In genomic region chr5:71455427-71456361, GRCh38 we compare ENCODE assay signal across 8 cellular contexts.
A peak's percentile ranks its signal among the peaks of the same experiment; 100 is the strongest.
DNase-seq lines count a peak whose midpoint lies in the region; ATAC-seq and TF ChIP-seq lines count a peak whose summit lies in the region.

TSS of gene BDP1 (plus strand) at chr5:71455651. CDS start at chr5:71455878, 227 bp downstream.

- H3K4me2 ChIP-seq in MM.1S (ENCODE audit: low read depth, low read length): peak within 1 kb of the TSS; percentile 95

- peaks cover 6% of the 10 kb centered on the region; the same call in 1 of the 2 replicates for H3K4me1 ChIP-seq in MM.1S (ENCODE audit: low read length)

- H3K9me2 ChIP-seq in MM.1S (replicated peaks; ENCODE audit: insufficient read depth, low read length): no peaks in the 10 kb centered on the region

- H3K4me3 Mint-ChIP-seq in nephron progenitor cell: peak within 1 kb of the TSS; percentile 98
- H3K4me3 Mint-ChIP-seq in stimulated activated naive CD8-positive, alpha-beta T cell treated with anti-CD3 and anti-CD28 coated beads, Interleukin-15, amount 100 ng/mL, for 72 hours: peak within 1 kb of the TSS; percentile 87 to 90

- no peaks in the 10 kb centered on the region for H3K27me3 ChIP-seq in MM.1S (replicated peaks; ENCODE audit: insufficient read depth, low read length)

- H3K36me3 ChIP-seq in MM.1S (replicated peaks; ENCODE audit: insufficient read depth, low read length): peaks cover 3% of the 10 kb centered on the region

- no peaks in the 10 kb centered on the region for H3K9me3 Mint-ChIP-seq in nephron progenitor cell
- no peaks in the 10 kb centered on the region for H3K9me3 Mint-ChIP-seq in stimulated activated naive CD8-positive, alpha-beta T cell treated with anti-CD3 and anti-CD28 coated beads, Interleukin-15, amount 100 ng/mL, for 72 hours

- H3K79me2 ChIP-seq in MM.1S (ENCODE audit: low read length): peaks cover 49% of the 10 kb centered on the region

- H3K4me1 Mint-ChIP-seq in nephron progenitor cell: peaks cover 29% of the 10 kb centered on the region
- peaks cover 16% of the 10 kb centered on the region for H3K4me1 Mint-ChIP-seq in stimulated activated naive CD8-positive, alpha-beta T cell treated with anti-CD3 and anti-CD28 coated beads, Interleukin-15, amount 100 ng/mL, for 72 hours

- H3K36me3 Mint-ChIP-seq in nephron progenitor cell (ENCODE audit: low read depth): peaks cover 22% of the 10 kb centered on the region

- H3K27ac ChIP-seq in MM.1S (ENCODE audit: low read length): peak within 1 kb of the TSS; percentile 95

- DNase-seq in GDM1 (lab: John Stamatoyannopoulos, UW) (peak; percentile 87), HCEC 1CT (peak; percentile 90), MM.1S (peak; percentile 96), SIG-M5 (lab: John Stamatoyannopoulos, UW) (peak; percentile 67), activated gamma-delta T cell (lab: John Stamatoyannopoulos, UW) (peak; percentile 96), fibroblast of the conjunctiva (ENCODE audit: low read depth) (peak; percentile 84), nephron progenitor cell (peak; percentile 97)
- DNase-seq in stimulated activated naive CD8-positive, alpha-beta T cell treated with anti-CD3 and anti-CD28 coated beads, Interleukin-15, amount 100 ng/mL, for 72 hours: peak; percentile 92 to 95

- H2AFZ ChIP-seq in MM.1S (ENCODE audit: low read length): peak within 1 kb of the TSS; percentile 95

- H3F3A ChIP-seq in MM.1S (ENCODE audit: insufficient read depth, low read length): peaks cover 11% of the 10 kb centered on the region

- ATAC-seq in stimulated activated naive CD8-positive, alpha-beta T cell treated with anti-CD3 and anti-CD28 coated beads, Interleukin-15, amount 100 ng/mL, for 72 hours: peak; percentile 96

- peaks cover 30% of the 10 kb centered on the region for H3K27me3 Mint-ChIP-seq in nephron progenitor cell (ENCODE audit: low read depth, poor library complexity)
- H3K27me3 Mint-ChIP-seq in stimulated activated naive CD8-positive, alpha-beta T cell treated with anti-CD3 and anti-CD28 coated beads, Interleukin-15, amount 100 ng/mL, for 72 hours: peaks cover 12% of the 10 kb centered on the region

- peak within 1 kb of the TSS; percentile 99 for H3K4me3 ChIP-seq in MM.1S (ENCODE audit: low read length)

- peak within 1 kb of the TSS; percentile 99 for H3K27ac Mint-ChIP-seq in nephron progenitor cell
- peak within 1 kb of the TSS; percentile 97 to 99 for H3K27ac Mint-ChIP-seq in stimulated activated naive CD8-positive, alpha-beta T cell treated with anti-CD3 and anti-CD28 coated beads, Interleukin-15, amount 100 ng/mL, for 72 hours

- peaks cover 3% of the 10 kb centered on the region; the same call in 1 of the 2 replicates for H4K20me1 ChIP-seq in MM.1S (ENCODE audit: insufficient read depth, low read length)

- no peaks in the 10 kb centered on the region for H3K9me3 ChIP-seq in MM.1S (replicated peaks; ENCODE audit: insufficient read depth, low read length)

- TF ChIP-seq CTCF in MM.1S (IDR thresholded peaks at IDR 0.05; ENCODE audit: low read length) (peak; percentile 44), nephron progenitor cell (IDR thresholded peaks at IDR 0.05) (no peak)

- H3K9ac ChIP-seq in MM.1S (ENCODE audit: low read length): peak within 1 kb of the TSS; percentile 97

Comparison
In these comparisons a context has a peak if more than half of its experiments do, and no peak if none do; other contexts are left out.
1. Peak in every context shown above with its lines: DNase-seq, ATAC-seq, H3K4me3 ChIP-seq and H3K27ac ChIP-seq.